18 cellular contexts compared by ENCODE assay signal in genomic region chr11:75631086-75631694, GRCh38. TPM values are rescaled to one million over a fixed set of nuclear protein-coding genes. Genes with fewer than 3 reads are reported as not detected.
A peak's percentile ranks its signal among the peaks of the same experiment; 100 is the strongest.
DNase-seq lines count a peak whose midpoint lies in the region; ATAC-seq, FAIRE-seq and TF ChIP-seq lines count a peak whose summit lies in the region.
"Had no signal": no experiment of that assay in that cellular context is flagged by ENCODE, and none has a peak within 500 bp of the region (broad histone marks: within the 10 kb centered on the region; RNA-seq: fewer than 3 reads in every experiment).

No MANE protein-coding gene starts in this region.

- POLR2A ChIA-PET in MCF 10A (lab: Yijun Ruan, JAX), result no interaction called here

- H3K27ac Mint-ChIP-seq in nephron progenitor cell, result no peak overlapping the region
- H3K27ac Mint-ChIP-seq in MCF 10A (ENCODE audit: low read depth, unreplicated experiment), result no peak overlapping the region

- FAIRE-seq in HTR-8/SVneo (lab: Jason Lieb, UNC), result peak; percentile 42
- FAIRE-seq: H54 had no signal

- no peak for TF ChIP-seq CTCF in nephron progenitor cell (IDR thresholded peaks at IDR 0.05)
- TF ChIP-seq CTCF in MCF 10A (IDR thresholded peaks at IDR 0.05; ENCODE audit: unreplicated experiment), result no peak

- intact Hi-C loops in MCF 10A (cut with micrococcal nuclease), result no loop called here

- no peak overlapping the region for H3K4me3 Mint-ChIP-seq in nephron progenitor cell
- no peak overlapping the region for H3K4me3 Mint-ChIP-seq in MCF 10A (ENCODE audit: unreplicated experiment)
- H3K4me3 Mint-ChIP-seq: CD4-positive, CD25-positive, alpha-beta regulatory T cell had no signal

- H3K4me1 Mint-ChIP-seq in nephron progenitor cell, result peaks cover 60% of the 10 kb centered on the region
- H3K4me1 Mint-ChIP-seq in MCF 10A (ENCODE audit: insufficient read depth, unreplicated experiment), result peaks cover 7% of the 10 kb centered on the region
- H3K4me1 Mint-ChIP-seq: CD4-positive, CD25-positive, alpha-beta regulatory T cell had no signal

- no TSS peak for BruUV-seq in MCF 10A (replicated peaks; lab: Mats Ljungman, UMichigan)

- ATAC-seq in GM18870 (IDR thresholded peaks at IDR 0.05; ENCODE audit: unreplicated experiment), result no peak

- H3K27me3 Mint-ChIP-seq in nephron progenitor cell (ENCODE audit: low read depth, poor library complexity) (peaks cover 92% of the 10 kb centered on the region), MCF 10A (ENCODE audit: insufficient read depth, unreplicated experiment) (peaks cover 48% of the 10 kb centered on the region)

- H3K9me3 Mint-ChIP-seq in nephron progenitor cell (no peaks in the 10 kb centered on the region), MCF 10A (ENCODE audit: unreplicated experiment) (no peaks in the 10 kb centered on the region)

- peak; percentile 53 for DNase-seq in DMS53 (lab: John Stamatoyannopoulos, UW)
- no peak for DNase-seq in DMS53 treated with DMSO at 0.1 percent for 48 hours (lab: John Stamatoyannopoulos, UW; ENCODE audit: unreplicated experiment)
- no peak for DNase-seq in HTR-8/SVneo (ENCODE audit: insufficient read length, low spot score)
- DNase-seq in OCI-M1 (lab: John Stamatoyannopoulos, UW), result peak; percentile 70
- peak; percentile 13 for DNase-seq in nephron progenitor cell
- no peak for DNase-seq in AG08396 (ENCODE audit: low spot score)
- DNase-seq in MCF 10A (ENCODE audit: unreplicated experiment), result no peak
- DNase-seq: BE2C; CD4-positive, CD25-positive, alpha-beta regulatory T cell; COR-L47; DMS153; NCI-H1105; NCI-H2107; NCI-H748 treated with DMSO at 0.1 percent for 48 hours; SHP77 had no signal

- H3K36me3 Mint-ChIP-seq in nephron progenitor cell (ENCODE audit: low read depth) (no peaks in the 10 kb centered on the region), MCF 10A (ENCODE audit: insufficient read depth, unreplicated experiment) (no peaks in the 10 kb centered on the region)
- H3K36me3 Mint-ChIP-seq: CD4-positive, CD25-positive, alpha-beta regulatory T cell had no signal

- CTCF ChIA-PET in MCF 10A (lab: Yijun Ruan, JAX), result no interaction called here

RNA-seq across cellular contexts. Expression of gene MAP6, which starts 37.6 kb away (rescaled TPM):
- not detected in 2 replicates for total RNA-seq in MCF 10A (2022)
- total RNA-seq: RPMI7951 had no signal

Comparison
In these comparisons a context has a peak if more than half of its experiments do, and no peak if none do; other contexts are left out.
1. DNase-seq: peak in DMS53 (single experiment), OCI-M1 (single experiment) and nephron progenitor cell (single experiment); none in DMS53 treated with DMSO at 0.1 percent for 48 hours (single experiment), HTR-8/SVneo (single experiment), AG08396 (single experiment) and MCF 10A (single experiment).